25 cellular contexts compared by ENCODE assay signal in the genomic region with DNA sequence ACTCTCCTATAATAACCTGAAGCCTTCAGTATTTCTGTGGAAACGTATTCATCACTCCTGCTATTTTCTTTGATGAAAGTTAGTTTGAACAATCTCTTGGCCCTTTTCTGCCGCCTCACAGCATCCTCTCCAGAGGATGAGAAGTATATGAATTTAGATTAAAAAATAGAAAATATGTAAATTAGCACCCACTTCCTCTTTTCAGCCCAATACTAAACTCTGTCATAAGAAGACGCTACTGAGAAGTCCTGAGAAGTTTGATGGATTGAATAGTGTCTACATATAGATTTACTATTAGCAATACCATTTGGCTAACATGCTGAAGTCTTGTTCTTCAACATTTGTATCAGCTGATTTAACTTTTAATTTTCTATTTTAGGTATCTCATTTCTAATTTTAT.
"Had no signal": no experiment of that assay in that cellular context is flagged by ENCODE, and none has a peak within 500 bp of the region (broad histone marks: within the 10 kb centered on the region; RNA-seq: fewer than 3 reads in every experiment).

No MANE protein-coding gene starts in this region.

- H3K4me1 ChIP-seq: parathyroid adenoma, psoas muscle, sigmoid colon, stomach, thyroid gland, tibial nerve, upper lobe of left lung, vagina had no signal

- H3K36me3 ChIP-seq: neural progenitor cell, ovary, right lobe of liver, sigmoid colon, stomach, thoracic aorta, thyroid gland, tibial nerve, upper lobe of left lung, vagina had no signal

- H3K79me2 ChIP-seq: parathyroid adenoma had no signal

- H3K9ac ChIP-seq: neural progenitor cell, parathyroid adenoma had no signal

- H3K27me3 ChIP-seq: neural progenitor cell, ovary, right lobe of liver, sigmoid colon, stomach, thyroid gland, tibial nerve, upper lobe of left lung, vagina had no signal

- ATAC-seq: natural killer cell; psoas muscle; right cardiac atrium; right lobe of liver; stimulated activated effector memory CD8-positive, alpha-beta T cell treated with anti-CD3 and anti-CD28 coated beads, Interleukin-12 subunit alpha, Interleukin-12 subunit beta, amount 100 ng/mL, for 72 hours; stimulated activated naive B cell treated with anti-CD40 and anti-IgM and Interleukin-4, amounts not matched to agents 10 μg/mL and 1 μg/mL and 100 μg/mL, for 72 hours had no signal

- H2AFZ ChIP-seq: neural progenitor cell, parathyroid adenoma had no signal

- H3K4me2 ChIP-seq: neural progenitor cell had no signal

- H3K4me3 ChIP-seq: neural progenitor cell, ovary, psoas muscle, right lobe of liver, sigmoid colon, stomach, thoracic aorta, thyroid gland, tibial nerve, upper lobe of left lung, vagina had no signal

- H3K9me3 ChIP-seq: ovary, psoas muscle, right lobe of liver, sigmoid colon, thoracic aorta, thyroid gland, tibial nerve, upper lobe of left lung, vagina had no signal

- H3K27ac ChIP-seq: neural progenitor cell, ovary, parathyroid adenoma, psoas muscle, right lobe of liver, sigmoid colon, stomach, thoracic aorta, thyroid gland, tibial nerve, upper lobe of left lung, vagina had no signal

- DNase-seq: natural killer cell; occipital lobe; ovary; posterior cingulate gyrus; psoas muscle; right cardiac atrium; right lobe of liver; sigmoid colon; small intestine; stimulated activated CD4-positive, alpha-beta T cell treated with anti-CD3 and anti-CD28 coated beads, Interleukin-15, amount 100 ng/mL, for 24 hours; stimulated activated CD4-positive, alpha-beta T cell treated with anti-CD3 and anti-CD28 coated beads, Interleukin-2, amount 100 ng/mL, for 24 hours; stimulated activated CD4-positive, alpha-beta T cell treated with anti-CD3 and anti-CD28 coated beads, Interleukin-2, amount 100 ng/mL, for 48 hours; stimulated activated CD4-positive, alpha-beta T cell treated with anti-CD3 and anti-CD28 coated beads, Interleukin-4, amount 100 ng/mL, for 24 hours; stimulated activated naive B cell treated with anti-CD40 and anti-IgM and Interleukin-4, amounts not matched to agents 10 μg/mL and 1 μg/mL and 100 μg/mL, for 72 hours; stimulated activated naive CD4-positive, alpha-beta T cell treated with Interleukin-2 at 50 U/mL for 16 hours; stomach; thyroid gland; trophoblast cell; upper lobe of left lung had no signal
